Comparison of ENCODE assay signal across 8 cellular contexts in the genomic region with DNA sequence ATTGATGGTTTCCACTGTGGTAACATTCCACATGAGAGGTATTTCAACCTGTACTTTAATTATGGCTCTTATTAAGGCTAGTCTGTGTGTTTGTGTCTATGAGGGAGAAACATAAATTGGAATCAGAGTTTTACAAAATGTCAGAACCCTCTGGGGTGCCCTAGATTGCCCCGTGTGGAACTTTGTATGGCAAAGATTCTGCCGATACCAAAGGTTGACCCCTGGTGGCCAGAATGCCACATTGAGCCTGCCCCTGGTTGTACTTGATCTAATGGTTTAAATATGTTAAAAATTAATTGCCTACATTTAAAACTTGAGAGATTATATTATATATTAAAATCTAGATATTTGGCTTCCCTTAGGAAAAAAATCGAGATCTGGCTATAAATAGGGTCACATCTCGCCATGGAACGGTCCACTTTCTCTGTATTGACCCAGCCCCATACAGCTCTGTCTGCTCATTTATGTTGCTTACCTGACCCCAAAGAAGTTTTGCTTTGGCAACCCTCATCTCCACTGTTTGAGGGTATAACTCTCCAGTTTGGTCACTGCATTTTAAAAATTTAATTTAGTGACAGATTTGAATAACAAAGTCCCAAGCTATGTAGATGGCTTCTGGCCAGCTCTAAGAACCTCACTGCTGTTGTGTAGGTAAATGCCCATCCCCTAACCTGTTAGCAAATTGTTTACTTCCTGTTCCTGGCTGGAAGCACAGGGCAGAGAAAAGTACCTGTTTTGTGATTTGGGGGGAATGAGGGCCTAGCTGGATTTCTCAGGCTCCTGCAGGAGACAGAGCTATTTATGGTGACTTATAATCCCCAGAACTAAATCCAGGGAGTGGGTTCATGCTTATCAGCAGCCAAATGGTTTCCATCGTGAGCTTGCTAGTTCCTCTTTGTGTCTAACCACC.
DNase-seq lines count a peak whose midpoint lies in the region; ATAC-seq and TF ChIP-seq lines count a peak whose summit lies in the region.

No MANE protein-coding gene starts in this region.

- no peaks in the 10 kb centered on the region for H4K20me1 ChIP-seq in osteoblast (ENCODE audit: insufficient read depth, low read length)

- peak; percentile 90 for ATAC-seq in activated CD8-positive, alpha-beta T cell treated with anti-CD3 and anti-CD28 coated beads, Interleukin-2, amount 10 ng/mL, durations not matched to agents 7 days and 5 days
- no peak for ATAC-seq in HG03039 (IDR thresholded peaks at IDR 0.05; ENCODE audit: unreplicated experiment)

- peak; percentile 92 for TF ChIP-seq CTCF in osteoblast (IDR thresholded peaks at IDR 0.05; ENCODE audit: extremely low read depth, low read depth, low read length)

- no peak overlapping the region for H3K4me3 Mint-ChIP-seq in activated CD8-positive, alpha-beta T cell treated with anti-CD3 and anti-CD28 coated beads, Interleukin-2, amount 10 ng/mL, durations not matched to agents 7 days and 5 days

- no peak overlapping the region for H3K27ac Mint-ChIP-seq in activated CD8-positive, alpha-beta T cell treated with anti-CD3 and anti-CD28 coated beads, Interleukin-2, amount 10 ng/mL, durations not matched to agents 7 days and 5 days

- H3K4me1 Mint-ChIP-seq in activated CD8-positive, alpha-beta T cell treated with anti-CD3 and anti-CD28 coated beads, Interleukin-2, amount 10 ng/mL, durations not matched to agents 7 days and 5 days (ENCODE audit: low read depth): peaks cover 17% of the 10 kb centered on the region

- no peak overlapping the region for H2AFZ ChIP-seq in osteoblast (ENCODE audit: low read length)

- H3K4me1 ChIP-seq in osteoblast (ENCODE audit: insufficient read depth, low read length): no peaks in the 10 kb centered on the region

- POLR2A ChIA-PET in activated CD8-positive, alpha-beta T cell treated with anti-CD3 and anti-CD28 coated beads, Interleukin-2, amount 10 ng/mL, durations not matched to agents 7 days and 5 days (lab: Charles Lee): interaction anchor here (1.2 kb wide), 1 partner anchor 9 kb away, joined by 4 read pairs; no protein-coding TSS in a partner anchor

- H3K4me2 ChIP-seq in osteoblast (ENCODE audit: insufficient read depth, low read length): no peak overlapping the region

- H3K36me3 Mint-ChIP-seq in activated CD8-positive, alpha-beta T cell treated with anti-CD3 and anti-CD28 coated beads, Interleukin-2, amount 10 ng/mL, durations not matched to agents 7 days and 5 days (ENCODE audit: low read depth): no peaks in the 10 kb centered on the region

- CTCF ChIA-PET in activated CD8-positive, alpha-beta T cell treated with anti-CD3 and anti-CD28 coated beads, Interleukin-2, amount 10 ng/mL, durations not matched to agents 7 days and 5 days (lab: Charles Lee): interaction anchor here (0.7 to 4.6 kb wide), 41 partner anchors 10 to 509 kb away, joined by 3 to 41 read pairs (median 5); no protein-coding TSS in a partner anchor

- no peaks in the 10 kb centered on the region for H3K79me2 ChIP-seq in osteoblast (ENCODE audit: insufficient read depth, low read length)

- H3K36me3 ChIP-seq in H7 (replicated peaks; ENCODE audit: control insufficient read depth, insufficient read depth, low read length): no peaks in the 10 kb centered on the region
- no peaks in the 10 kb centered on the region for H3K36me3 ChIP-seq in osteoblast (ENCODE audit: insufficient read depth, low read length)

- H3K9me3 Mint-ChIP-seq in activated CD8-positive, alpha-beta T cell treated with anti-CD3 and anti-CD28 coated beads, Interleukin-2, amount 10 ng/mL, durations not matched to agents 7 days and 5 days (ENCODE audit: insufficient read depth): no peaks in the 10 kb centered on the region

- DNase-seq in NCI-H1436 (lab: John Stamatoyannopoulos, UW): peak; percentile 19
- DNase-seq in NCI-H1436 treated with DMSO at 0.1 percent for 48 hours (lab: John Stamatoyannopoulos, UW): no peak
- peak; percentile 74 for DNase-seq in H7
- DNase-seq in MV-4-11 (lab: John Stamatoyannopoulos, UW): peak; percentile 53
- peak; percentile 81 for DNase-seq in activated CD8-positive, alpha-beta T cell treated with anti-CD3 and anti-CD28 coated beads, Interleukin-2, amount 10 ng/mL, durations not matched to agents 7 days and 5 days
- DNase-seq in fibroblast of gingiva (ENCODE audit: low read depth): peak; percentile 18
- no peak for DNase-seq in osteoblast (ENCODE audit: insufficient read length, low spot score, missing footprints)

- no peaks in the 10 kb centered on the region for H3K27me3 ChIP-seq in H7 (ENCODE audit: control insufficient read depth, insufficient read depth, low read length)
- H3K27me3 ChIP-seq in osteoblast (ENCODE audit: insufficient read depth, low read length): peaks cover 5% of the 10 kb centered on the region

- H3K4me3 ChIP-seq in H7 (ENCODE audit: insufficient read depth, low read depth, low read length) (no peak overlapping the region), osteoblast (ENCODE audit: insufficient read depth, low read length) (no peak overlapping the region)

- no peaks in the 10 kb centered on the region for H3K9me3 ChIP-seq in osteoblast (ENCODE audit: low read depth, low read length)

- no peak overlapping the region for H3K27ac ChIP-seq in osteoblast (ENCODE audit: low read depth, low read length)

- H3K27me3 Mint-ChIP-seq in activated CD8-positive, alpha-beta T cell treated with anti-CD3 and anti-CD28 coated beads, Interleukin-2, amount 10 ng/mL, durations not matched to agents 7 days and 5 days (ENCODE audit: low read depth): peaks cover 4% of the 10 kb centered on the region

Comparison
In these comparisons a context has a peak if more than half of its experiments do, and no peak if none do; other contexts are left out.
1. DNase-seq: peak in NCI-H1436 (single experiment), H7 (single experiment), MV-4-11 (single experiment), activated CD8-positive, alpha-beta T cell treated with anti-CD3 and anti-CD28 coated beads, Interleukin-2, amount 10 ng/mL, durations not matched to agents 7 days and 5 days (single experiment) and fibroblast of gingiva (single experiment); none in NCI-H1436 treated with DMSO at 0.1 percent for 48 hours (single experiment) and osteoblast (single experiment).